ENCODE assay signal across 9 cellular contexts in the genomic region with DNA sequence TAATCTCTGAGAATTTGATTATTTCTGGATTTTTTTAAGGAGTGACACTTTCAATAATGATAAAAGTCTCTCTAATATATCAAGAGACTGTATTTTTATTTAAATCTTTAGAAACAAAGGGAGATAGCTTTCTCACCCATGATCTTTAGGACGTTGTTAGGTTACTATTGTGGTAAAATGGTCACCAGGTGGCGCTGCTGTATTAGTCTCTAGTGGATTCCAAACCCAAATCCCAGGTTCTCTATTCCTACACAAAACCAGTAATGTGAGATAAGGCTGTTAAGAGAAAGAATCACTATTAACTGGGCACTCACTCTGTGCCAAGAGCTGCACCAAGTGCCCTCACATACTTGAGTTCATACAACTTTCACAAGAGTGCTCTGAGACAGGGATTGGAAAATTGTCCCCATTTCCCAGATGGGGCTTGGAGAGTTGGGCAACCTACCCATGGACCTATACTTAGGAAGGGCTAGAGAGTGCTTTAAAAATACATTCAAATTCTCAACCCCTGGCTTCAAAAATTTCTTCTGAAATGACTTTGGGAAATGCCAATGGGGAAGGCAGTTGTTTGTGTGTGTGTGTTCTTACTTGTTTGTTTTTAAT.
A peak's percentile ranks its signal among the peaks of the same experiment; 100 is the strongest.
DNase-seq lines count a peak whose midpoint lies in the region; ATAC-seq and TF ChIP-seq lines count a peak whose summit lies in the region.
"Had no signal": no experiment of that assay in that cellular context is flagged by ENCODE, and none has a peak within 500 bp of the region (broad histone marks: within the 10 kb centered on the region; RNA-seq: fewer than 3 reads in every experiment).

No MANE protein-coding gene starts in this region.

- peak; percentile 87 for TF ChIP-seq CTCF in foreskin keratinocyte (conservative IDR thresholded peaks at IDR 0.05)

- H3K4me1 Mint-ChIP-seq in activated T-cell treated with anti-CD3 and anti-CD28 coated beads, Interleukin-2, amount 50 U/mL, for 24 hours (ENCODE audit: low read depth), result peaks cover 7% of the 10 kb centered on the region

- H3K27me3 ChIP-seq in NT2/D1 (ENCODE audit: insufficient read depth, insufficient read length) (no peaks in the 10 kb centered on the region), foreskin keratinocyte (peaks cover 1% of the 10 kb centered on the region)

- no peak overlapping the region for H3K9ac ChIP-seq in NT2/D1 (ENCODE audit: insufficient read length, low read depth)

- peaks cover 9% of the 10 kb centered on the region for H3K27me3 Mint-ChIP-seq in activated T-cell treated with anti-CD3 and anti-CD28 coated beads, Interleukin-2, amount 50 U/mL, for 24 hours

- H3K36me3 ChIP-seq in NT2/D1 (ENCODE audit: insufficient read depth, insufficient read length, low read length), result no peaks in the 10 kb centered on the region

- no peak overlapping the region for H3K4me3 Mint-ChIP-seq in activated T-cell treated with anti-CD3 and anti-CD28 coated beads, Interleukin-2, amount 50 U/mL, for 24 hours
- H3K4me3 Mint-ChIP-seq: activated naive CD8-positive, alpha-beta T cell treated with anti-CD3 and anti-CD28 coated beads, Interleukin-2, amount 10 ng/mL, durations not matched to agents 7 days and 5 days had no signal

- H3K27ac ChIP-seq in foreskin keratinocyte, result no peak overlapping the region

- no peak overlapping the region for H3K27ac Mint-ChIP-seq in activated T-cell treated with anti-CD3 and anti-CD28 coated beads, Interleukin-2, amount 50 U/mL, for 24 hours
- H3K27ac Mint-ChIP-seq: activated naive CD8-positive, alpha-beta T cell treated with anti-CD3 and anti-CD28 coated beads, Interleukin-2, amount 10 ng/mL, durations not matched to agents 7 days and 5 days had no signal

- H3K36me3 Mint-ChIP-seq in activated T-cell treated with anti-CD3 and anti-CD28 coated beads, Interleukin-2, amount 50 U/mL, for 24 hours (ENCODE audit: low read depth), result no peaks in the 10 kb centered on the region
- H3K36me3 Mint-ChIP-seq: activated naive CD8-positive, alpha-beta T cell treated with anti-CD3 and anti-CD28 coated beads, Interleukin-2, amount 10 ng/mL, durations not matched to agents 7 days and 5 days had no signal

- H3K4me3 ChIP-seq in NT2/D1 (ENCODE audit: insufficient read length, low read depth), result no peak overlapping the region

- H3K4me1 ChIP-seq in NT2/D1 (ENCODE audit: insufficient read depth, insufficient read length) (no peaks in the 10 kb centered on the region), foreskin keratinocyte (no peaks in the 10 kb centered on the region)

- no peaks in the 10 kb centered on the region for H3K9me3 ChIP-seq in NT2/D1 (ENCODE audit: insufficient read depth, low read length)

- ATAC-seq in foreskin keratinocyte, result peak; percentile 76

- DNase-seq in DMS53 treated with DMSO at 0.1 percent for 48 hours (lab: John Stamatoyannopoulos, UW; ENCODE audit: unreplicated experiment), result peak; percentile 17
- DNase-seq in HPDE6-E6E7 (ENCODE audit: extremely low spot score), result peak; percentile 1
- DNase-seq in NT2/D1 (ENCODE audit: low read depth, low spot score), result peak; percentile 64
- DNase-seq in activated T-cell treated with anti-CD3 and anti-CD28 coated beads, Interleukin-2, amount 50 U/mL, for 24 hours, result peak; percentile 35
- peak; percentile 31 to 60 for DNase-seq in foreskin keratinocyte
- DNase-seq in nucleus accumbens (lab: John Stamatoyannopoulos, UW), result peak in 42 of 56 donors; percentile 1 to 81 (median 18)
- peak; percentile 62 for DNase-seq in ureter (ENCODE audit: low spot score)
- DNase-seq in DMS79 (lab: John Stamatoyannopoulos, UW), result no peak
- DNase-seq: activated naive CD8-positive, alpha-beta T cell treated with anti-CD3 and anti-CD28 coated beads, Interleukin-2, amount 10 ng/mL, durations not matched to agents 7 days and 5 days had no signal

- no peaks in the 10 kb centered on the region for H3K9me3 Mint-ChIP-seq in activated T-cell treated with anti-CD3 and anti-CD28 coated beads, Interleukin-2, amount 50 U/mL, for 24 hours
- H3K9me3 Mint-ChIP-seq: activated naive CD8-positive, alpha-beta T cell treated with anti-CD3 and anti-CD28 coated beads, Interleukin-2, amount 10 ng/mL, durations not matched to agents 7 days and 5 days had no signal
